In genomic region chr7:23277359-23277989, GRCh38 we compare ENCODE assay signal across 8 cellular contexts. TPM values are rescaled to one million over a fixed set of nuclear protein-coding genes. Genes with fewer than 3 reads are reported as not detected.
DNase-seq lines count a peak whose midpoint lies in the region; ATAC-seq and TF ChIP-seq lines count a peak whose summit lies in the region.

No MANE protein-coding gene starts in this region.

- no peak overlapping the region for H3K18ac ChIP-seq in neuronal stem cell (ENCODE audit: low read length)

- H3K14ac ChIP-seq in neuronal stem cell (ENCODE audit: low read length), result no peak overlapping the region

- no peak overlapping the region for H2AK5ac ChIP-seq in neuronal stem cell (ENCODE audit: low read depth, low read length)

- H2BK120ac ChIP-seq in neuronal stem cell (ENCODE audit: low read depth, low read length), result no peak overlapping the region

- H3K9ac ChIP-seq in neuronal stem cell (ENCODE audit: low read depth, low read length, poor library complexity), result no peak overlapping the region

- 100% methylated on average over 1 of the region's 6 CpGs; no CpG with 5 or more reads in 1 of the 2 donors for WGBS in neuronal stem cell (ENCODE audit: extremely low coverage in 2 of 2, insufficient read length in 2 of 2, insufficient replicate concordance in 1 of 2), 2 donors

- H3K27me3 ChIP-seq in neuronal stem cell (ENCODE audit: control insufficient read depth in 3 of 3, insufficient read depth in 3 of 3, low read depth in 1 of 3, low read length in 3 of 3), result peaks cover 0 to 2% (median 0%) of the 10 kb centered on the region in 3 experiments

- peaks cover 0 to 1% of the 10 kb centered on the region in 2 donors for H3K9me3 ChIP-seq in neuronal stem cell (replicated peaks in 1 of 2; ENCODE audit: control insufficient read depth in 2 of 2, insufficient read depth in 1 of 2, low read depth in 1 of 2, low read length in 2 of 2)

- H3K36me3 ChIP-seq in neuronal stem cell (replicated peaks in 1 of 2; ENCODE audit: control insufficient read depth in 2 of 2, insufficient read depth in 2 of 2, low read length in 2 of 2), result no peaks in the 10 kb centered on the region

- H2AFZ ChIP-seq in neuronal stem cell (ENCODE audit: low read length), result peak overlapping the region; percentile 25

- no peak overlapping the region for H3K4me2 ChIP-seq in neuronal stem cell (ENCODE audit: insufficient read depth, low read length, poor library complexity, severe bottlenecking)

- TF ChIP-seq CTCF in fibroblast of mammary gland (conservative IDR thresholded peaks at IDR 0.05; ENCODE audit: control insufficient read depth, insufficient read depth, low read depth, low read length), result peak; percentile 90

- H4K8ac ChIP-seq in neuronal stem cell (ENCODE audit: low read depth, low read length), result no peak overlapping the region

- no peak overlapping the region for H3K27ac ChIP-seq in neuronal stem cell (replicated peaks; ENCODE audit: low read length)

- ATAC-seq in GM21786 (IDR thresholded peaks at IDR 0.05; ENCODE audit: unreplicated experiment), result peak; percentile 33
- no peak for ATAC-seq in HG02759 (IDR thresholded peaks at IDR 0.05; ENCODE audit: unreplicated experiment)
- no peak for ATAC-seq in HG03565 (IDR thresholded peaks at IDR 0.05; ENCODE audit: unreplicated experiment)

- no peaks in the 10 kb centered on the region for H3K4me1 ChIP-seq in neuronal stem cell (ENCODE audit: control insufficient read depth in 2 of 2, insufficient read depth in 1 of 2, low read depth in 1 of 2, low read length in 2 of 2)

- H3K23ac ChIP-seq in neuronal stem cell (ENCODE audit: low read depth, low read length, poor library complexity), result no peak overlapping the region

- H2BK15ac ChIP-seq in neuronal stem cell (ENCODE audit: low read length), result no peak overlapping the region

- no peak overlapping the region for H3K4ac ChIP-seq in neuronal stem cell (ENCODE audit: low read length)

- H4K91ac ChIP-seq in neuronal stem cell (ENCODE audit: low read depth, low read length, poor library complexity), result no peak overlapping the region

- DNase-seq in DMS 273 (lab: John Stamatoyannopoulos, UW; ENCODE audit: unreplicated experiment) (peak; percentile 86), NCI-H2029 (lab: John Stamatoyannopoulos, UW) (peak; percentile 27), T1000 (lab: John Stamatoyannopoulos, UW) (peak; percentile 26), fibroblast of mammary gland (ENCODE audit: low read depth) (peak; percentile 69), neuronal stem cell (ENCODE audit: low spot score) (peak; percentile 72)

- no peak overlapping the region for H2BK5ac ChIP-seq in neuronal stem cell (ENCODE audit: low read length)

- no peak overlapping the region for H2BK12ac ChIP-seq in neuronal stem cell (ENCODE audit: low read length)

- H3K79me1 ChIP-seq in neuronal stem cell (ENCODE audit: low read depth, low read length), result no peaks in the 10 kb centered on the region

- no peak overlapping the region for H3K4me3 ChIP-seq in fibroblast of mammary gland (ENCODE audit: control insufficient read depth, low read depth, low read length)
- H3K4me3 ChIP-seq in neuronal stem cell (ENCODE audit: low read length in 2 of 2), result no peak overlapping the region

RNA-seq across cellular contexts. Expression of gene MALSU1, which starts 21.7 kb away (rescaled TPM):
- polyA plus RNA-seq in neuronal stem cell (2013, experiment 1 of 2), result 63.6 TPM
- polyA plus RNA-seq in neuronal stem cell (2013, experiment 2 of 2), result 64.1 TPM

RNA-seq across cellular contexts. Expression of gene GPNMB, which starts 30.9 kb away (rescaled TPM):
- 0.24 TPM for polyA plus RNA-seq in neuronal stem cell (2013, experiment 1 of 2)
- 0.17 TPM for polyA plus RNA-seq in neuronal stem cell (2013, experiment 2 of 2)

Comparison
In these comparisons a context has a peak if more than half of its experiments do, and no peak if none do; other contexts are left out.
1. DNase-seq: peak in every context shown above with its lines; median percentile 86 in DMS 273; 72 in neuronal stem cell; 69 in fibroblast of mammary gland; 27 in NCI-H2029; 26 in T1000.